Comparison of ENCODE assay signal across 26 cellular contexts in genomic region chr13:97492257-97492656, GRCh38. TPM values are rescaled to one million over a fixed set of nuclear protein-coding genes. Genes with fewer than 3 reads are reported as not detected.
DNase-seq lines count a peak whose midpoint lies in the region; ATAC-seq and TF ChIP-seq lines count a peak whose summit lies in the region.
"Had no signal": no experiment of that assay in that cellular context is flagged by ENCODE, and none has a peak within 500 bp of the region (broad histone marks: within the 10 kb centered on the region; RNA-seq: fewer than 3 reads in every experiment).

No MANE protein-coding gene starts in this region.

- no peak overlapping the region for H2BK5ac ChIP-seq in trophoblast cell (ENCODE audit: low read depth, low read length, poor library complexity)

- DNase-seq in DMS153 (lab: John Stamatoyannopoulos, UW) (peak; percentile 98), DMS53 treated with DMSO at 0.1 percent for 48 hours (lab: John Stamatoyannopoulos, UW; ENCODE audit: unreplicated experiment) (peak; percentile 72), NCI-H2029 treated with DMSO at 0.1 percent for 48 hours (lab: John Stamatoyannopoulos, UW) (peak; percentile 53), SW480 (ENCODE audit: low spot score) (peak; percentile 41), chondrocyte (ENCODE audit: low spot score) (no peak), left cardiac atrium (no peak), trophoblast cell (no peak)
- DNase-seq: activated CD4-positive, alpha-beta T cell treated with anti-CD3 and anti-CD28 coated beads for 36 hours; activated naive CD4-positive, alpha-beta T cell treated with anti-CD3 and anti-CD28 coated beads, Interleukin-2, amount 10 ng/mL, durations not matched to agents 7 days and 5 days; anterior cingulate cortex; MG63; NCI-H1436 treated with DMSO at 0.1 percent for 48 hours; NCI-H226; nephron progenitor cell; ovary; Peyer's patch; stimulated activated CD4-positive, alpha-beta T cell treated with anti-CD3 and anti-CD28 coated beads, Interleukin-4, amount 100 ng/mL, for 24 hours; stimulated activated naive B cell treated with anti-CD40 and anti-IgM and Interleukin-4, amounts not matched to agents 10 μg/mL and 1 μg/mL and 100 μg/mL, for 72 hours; T-helper 17 cell; testis had no signal

- no peaks in the 10 kb centered on the region for H3K27me3 Mint-ChIP-seq in chondrocyte (ENCODE audit: low read depth)

- no peak overlapping the region for H3K4me3 Mint-ChIP-seq in chondrocyte (ENCODE audit: unreplicated experiment)
- H3K4me3 Mint-ChIP-seq: activated CD4-positive, alpha-beta T cell treated with anti-CD3 and anti-CD28 coated beads for 36 hours; activated naive CD4-positive, alpha-beta T cell treated with anti-CD3 and anti-CD28 coated beads, Interleukin-2, amount 10 ng/mL, durations not matched to agents 7 days and 5 days; activated T-helper 1 cell treated with anti-CD3 and anti-CD28 coated beads, Interleukin-12 subunit alpha, Interleukin-12 subunit beta, Interleukin-2, Interleukin-4 antibody, amounts not matched to agents 30 ng/mL and 10 ng/mL and 1 ng/mL, durations not matched to agents 14 hours and 24 hours and 36 hours; CD14-positive monocyte; dendritic cell treated with granulocyte-macrophage colony-stimulating factor and Interleukin-4, amounts not matched to agents 40 ng/mL and 50 ng/mL, for 4 days; nephron progenitor cell; stimulated activated naive B cell treated with anti-CD40 and anti-IgM and Interleukin-4, amounts not matched to agents 10 μg/mL and 1 μg/mL and 100 μg/mL, for 72 hours; T-helper 17 cell had no signal

- no peak overlapping the region for H3K23ac ChIP-seq in trophoblast cell (ENCODE audit: low read length)

- peaks cover 18% of the 10 kb centered on the region for H3K4me1 Mint-ChIP-seq in chondrocyte (ENCODE audit: low read depth)
- H3K4me1 Mint-ChIP-seq: activated CD4-positive, alpha-beta T cell treated with anti-CD3 and anti-CD28 coated beads for 36 hours; CD14-positive monocyte; nephron progenitor cell; stimulated activated naive B cell treated with anti-CD40 and anti-IgM and Interleukin-4, amounts not matched to agents 10 μg/mL and 1 μg/mL and 100 μg/mL, for 72 hours; T-helper 17 cell had no signal

- H3K36me3 ChIP-seq in trophoblast cell (ENCODE audit: control insufficient read depth in 1 of 2, insufficient read depth in 2 of 2, low read length in 2 of 2) = no peaks in the 10 kb centered on the region
- H3K36me3 ChIP-seq: cardiac muscle cell, MG63, ovary, Peyer's patch had no signal

- no peak overlapping the region for H4K12ac ChIP-seq in trophoblast cell (ENCODE audit: low read depth, low read length)

- no peaks in the 10 kb centered on the region for H3K79me1 ChIP-seq in trophoblast cell (ENCODE audit: low read length)

- no peak overlapping the region for H3K27ac Mint-ChIP-seq in chondrocyte (ENCODE audit: unreplicated experiment)
- H3K27ac Mint-ChIP-seq: activated CD4-positive, alpha-beta T cell treated with anti-CD3 and anti-CD28 coated beads for 36 hours; activated naive CD4-positive, alpha-beta T cell treated with anti-CD3 and anti-CD28 coated beads, Interleukin-2, amount 10 ng/mL, durations not matched to agents 7 days and 5 days; activated T-helper 1 cell treated with anti-CD3 and anti-CD28 coated beads, Interleukin-12 subunit alpha, Interleukin-12 subunit beta, Interleukin-2, Interleukin-4 antibody, amounts not matched to agents 30 ng/mL and 10 ng/mL and 1 ng/mL, durations not matched to agents 14 hours and 24 hours and 36 hours; CD14-positive monocyte; dendritic cell treated with granulocyte-macrophage colony-stimulating factor and Interleukin-4, amounts not matched to agents 40 ng/mL and 50 ng/mL, for 4 days; nephron progenitor cell; stimulated activated naive B cell treated with anti-CD40 and anti-IgM and Interleukin-4, amounts not matched to agents 10 μg/mL and 1 μg/mL and 100 μg/mL, for 72 hours; T-helper 17 cell had no signal

- peaks cover 9% of the 10 kb centered on the region for H3K9me3 Mint-ChIP-seq in chondrocyte (ENCODE audit: low read depth)
- H3K9me3 Mint-ChIP-seq: activated naive CD4-positive, alpha-beta T cell treated with anti-CD3 and anti-CD28 coated beads, Interleukin-2, amount 10 ng/mL, durations not matched to agents 7 days and 5 days had no signal

- intact Hi-C loops in left cardiac atrium (cut with DNase I) = no loop called here

- H4K8ac ChIP-seq in trophoblast cell (ENCODE audit: low read depth, low read length) = no peak overlapping the region

- H2BK12ac ChIP-seq in trophoblast cell (ENCODE audit: low read length) = no peak overlapping the region

- H3K27ac ChIP-seq in trophoblast cell (ENCODE audit: low read depth, low read length) = no peak overlapping the region
- H3K27ac ChIP-seq: cardiac muscle cell, ovary, Peyer's patch, testis had no signal

- no peak overlapping the region for H3K4me2 ChIP-seq in trophoblast cell (ENCODE audit: low read length)

- no peaks in the 10 kb centered on the region for H3K27me3 ChIP-seq in trophoblast cell (ENCODE audit: insufficient read depth, low read length)
- H3K27me3 ChIP-seq: cardiac muscle cell, MG63, ovary, Peyer's patch, testis had no signal

- H2BK120ac ChIP-seq in trophoblast cell (ENCODE audit: insufficient read depth, low read length, poor library complexity) = no peak overlapping the region

- H3K4ac ChIP-seq in trophoblast cell (ENCODE audit: low read depth, low read length) = no peak overlapping the region

- H2AFZ ChIP-seq in trophoblast cell (ENCODE audit: insufficient read depth, low read length, poor library complexity) = no peak overlapping the region

- no peak overlapping the region for H2AK5ac ChIP-seq in trophoblast cell (ENCODE audit: low read length)

- H3K14ac ChIP-seq in trophoblast cell (ENCODE audit: low read length) = no peak overlapping the region

- H3K18ac ChIP-seq in trophoblast cell (ENCODE audit: low read length) = no peak overlapping the region

- WGBS in trophoblast cell (ENCODE audit: extremely low coverage, insufficient coverage, insufficient read length) = no CpG with 5 or more reads among the region's 2 CpGs

- H3K9me3 ChIP-seq in trophoblast cell (ENCODE audit: insufficient read depth, low read depth, low read length) = no peaks in the 10 kb centered on the region
- H3K9me3 ChIP-seq: ovary, Peyer's patch, testis had no signal

- no peaks in the 10 kb centered on the region for H3K79me2 ChIP-seq in trophoblast cell (ENCODE audit: control insufficient read depth, insufficient read depth, low read length, poor library complexity)

- H3K9ac ChIP-seq in trophoblast cell (ENCODE audit: low read length) = no peak overlapping the region

- no peak overlapping the region for H4K91ac ChIP-seq in trophoblast cell (ENCODE audit: low read depth, low read length)

- no peaks in the 10 kb centered on the region for H3K4me1 ChIP-seq in trophoblast cell (ENCODE audit: control insufficient read depth in 1 of 2, insufficient read depth in 2 of 2, low read length in 2 of 2)
- H3K4me1 ChIP-seq: Peyer's patch, testis had no signal

- H3K4me3 ChIP-seq in trophoblast cell (ENCODE audit: low read depth, low read length) = no peak overlapping the region
- H3K4me3 ChIP-seq: cardiac muscle cell, K562, lung, MG63, ovary, Peyer's patch, testis had no signal

- no peak for TF ChIP-seq CTCF in chondrocyte (IDR thresholded peaks at IDR 0.05)

- H3K36me3 Mint-ChIP-seq in chondrocyte (ENCODE audit: low read depth) = peaks cover 4% of the 10 kb centered on the region
- H3K36me3 Mint-ChIP-seq: activated naive CD4-positive, alpha-beta T cell treated with anti-CD3 and anti-CD28 coated beads, Interleukin-2, amount 10 ng/mL, durations not matched to agents 7 days and 5 days; CD14-positive monocyte had no signal

- ATAC-seq in left cardiac atrium = no peak
- ATAC-seq: activated CD4-positive, alpha-beta T cell treated with anti-CD3 and anti-CD28 coated beads for 36 hours; K562; stimulated activated naive B cell treated with anti-CD40 and anti-IgM and Interleukin-4, amounts not matched to agents 10 μg/mL and 1 μg/mL and 100 μg/mL, for 72 hours; T-helper 17 cell had no signal

RNA-seq across cellular contexts. Expression of gene RAP2A, which starts 58.3 kb away (rescaled TPM):
- total RNA-seq in chondrocyte (45.3 to 51.9 TPM (median 48.0 TPM) in 3 replicates), left cardiac atrium (10 to 100 TPM; 21.4 to 23.9 TPM)
- 20.2 TPM in 2 replicates for polyA plus RNA-seq in trophoblast cell (2013)

Comparison
In these comparisons a context has a peak if more than half of its experiments do, and no peak if none do; other contexts are left out.
1. DNase-seq: peak in DMS153 (single experiment), DMS53 treated with DMSO at 0.1 percent for 48 hours (single experiment), NCI-H2029 treated with DMSO at 0.1 percent for 48 hours (single experiment) and SW480 (single experiment); none in chondrocyte (single experiment), left cardiac atrium (single experiment) and trophoblast cell (0 of 2).